Comparison of ENCODE assay signal across 1 cellular context in the genomic region with DNA sequence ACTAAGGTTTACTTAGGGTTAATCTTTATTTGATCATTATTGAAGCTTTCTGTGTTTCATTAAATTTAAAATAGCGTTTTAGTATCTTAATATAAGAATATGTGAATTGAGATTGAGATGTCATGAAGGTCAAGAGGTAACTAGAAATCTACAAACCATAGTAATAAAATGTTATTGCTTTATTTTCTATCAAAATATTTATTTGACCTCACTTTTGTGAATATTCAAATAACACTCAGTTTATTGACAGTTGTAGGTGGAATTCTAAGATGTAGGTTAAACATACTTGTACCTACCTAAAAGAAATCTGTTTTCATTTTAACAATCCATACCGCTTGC.
TF ChIP-seq lines count a peak whose summit lies in the region.

No MANE protein-coding gene starts in this region.

TF ChIP-seq in GM23338, 12 proteins besides CTCF, POLR2A, EP300 and RAD21 (continued from another document):
- TF ChIP-seq, protein P1, sequence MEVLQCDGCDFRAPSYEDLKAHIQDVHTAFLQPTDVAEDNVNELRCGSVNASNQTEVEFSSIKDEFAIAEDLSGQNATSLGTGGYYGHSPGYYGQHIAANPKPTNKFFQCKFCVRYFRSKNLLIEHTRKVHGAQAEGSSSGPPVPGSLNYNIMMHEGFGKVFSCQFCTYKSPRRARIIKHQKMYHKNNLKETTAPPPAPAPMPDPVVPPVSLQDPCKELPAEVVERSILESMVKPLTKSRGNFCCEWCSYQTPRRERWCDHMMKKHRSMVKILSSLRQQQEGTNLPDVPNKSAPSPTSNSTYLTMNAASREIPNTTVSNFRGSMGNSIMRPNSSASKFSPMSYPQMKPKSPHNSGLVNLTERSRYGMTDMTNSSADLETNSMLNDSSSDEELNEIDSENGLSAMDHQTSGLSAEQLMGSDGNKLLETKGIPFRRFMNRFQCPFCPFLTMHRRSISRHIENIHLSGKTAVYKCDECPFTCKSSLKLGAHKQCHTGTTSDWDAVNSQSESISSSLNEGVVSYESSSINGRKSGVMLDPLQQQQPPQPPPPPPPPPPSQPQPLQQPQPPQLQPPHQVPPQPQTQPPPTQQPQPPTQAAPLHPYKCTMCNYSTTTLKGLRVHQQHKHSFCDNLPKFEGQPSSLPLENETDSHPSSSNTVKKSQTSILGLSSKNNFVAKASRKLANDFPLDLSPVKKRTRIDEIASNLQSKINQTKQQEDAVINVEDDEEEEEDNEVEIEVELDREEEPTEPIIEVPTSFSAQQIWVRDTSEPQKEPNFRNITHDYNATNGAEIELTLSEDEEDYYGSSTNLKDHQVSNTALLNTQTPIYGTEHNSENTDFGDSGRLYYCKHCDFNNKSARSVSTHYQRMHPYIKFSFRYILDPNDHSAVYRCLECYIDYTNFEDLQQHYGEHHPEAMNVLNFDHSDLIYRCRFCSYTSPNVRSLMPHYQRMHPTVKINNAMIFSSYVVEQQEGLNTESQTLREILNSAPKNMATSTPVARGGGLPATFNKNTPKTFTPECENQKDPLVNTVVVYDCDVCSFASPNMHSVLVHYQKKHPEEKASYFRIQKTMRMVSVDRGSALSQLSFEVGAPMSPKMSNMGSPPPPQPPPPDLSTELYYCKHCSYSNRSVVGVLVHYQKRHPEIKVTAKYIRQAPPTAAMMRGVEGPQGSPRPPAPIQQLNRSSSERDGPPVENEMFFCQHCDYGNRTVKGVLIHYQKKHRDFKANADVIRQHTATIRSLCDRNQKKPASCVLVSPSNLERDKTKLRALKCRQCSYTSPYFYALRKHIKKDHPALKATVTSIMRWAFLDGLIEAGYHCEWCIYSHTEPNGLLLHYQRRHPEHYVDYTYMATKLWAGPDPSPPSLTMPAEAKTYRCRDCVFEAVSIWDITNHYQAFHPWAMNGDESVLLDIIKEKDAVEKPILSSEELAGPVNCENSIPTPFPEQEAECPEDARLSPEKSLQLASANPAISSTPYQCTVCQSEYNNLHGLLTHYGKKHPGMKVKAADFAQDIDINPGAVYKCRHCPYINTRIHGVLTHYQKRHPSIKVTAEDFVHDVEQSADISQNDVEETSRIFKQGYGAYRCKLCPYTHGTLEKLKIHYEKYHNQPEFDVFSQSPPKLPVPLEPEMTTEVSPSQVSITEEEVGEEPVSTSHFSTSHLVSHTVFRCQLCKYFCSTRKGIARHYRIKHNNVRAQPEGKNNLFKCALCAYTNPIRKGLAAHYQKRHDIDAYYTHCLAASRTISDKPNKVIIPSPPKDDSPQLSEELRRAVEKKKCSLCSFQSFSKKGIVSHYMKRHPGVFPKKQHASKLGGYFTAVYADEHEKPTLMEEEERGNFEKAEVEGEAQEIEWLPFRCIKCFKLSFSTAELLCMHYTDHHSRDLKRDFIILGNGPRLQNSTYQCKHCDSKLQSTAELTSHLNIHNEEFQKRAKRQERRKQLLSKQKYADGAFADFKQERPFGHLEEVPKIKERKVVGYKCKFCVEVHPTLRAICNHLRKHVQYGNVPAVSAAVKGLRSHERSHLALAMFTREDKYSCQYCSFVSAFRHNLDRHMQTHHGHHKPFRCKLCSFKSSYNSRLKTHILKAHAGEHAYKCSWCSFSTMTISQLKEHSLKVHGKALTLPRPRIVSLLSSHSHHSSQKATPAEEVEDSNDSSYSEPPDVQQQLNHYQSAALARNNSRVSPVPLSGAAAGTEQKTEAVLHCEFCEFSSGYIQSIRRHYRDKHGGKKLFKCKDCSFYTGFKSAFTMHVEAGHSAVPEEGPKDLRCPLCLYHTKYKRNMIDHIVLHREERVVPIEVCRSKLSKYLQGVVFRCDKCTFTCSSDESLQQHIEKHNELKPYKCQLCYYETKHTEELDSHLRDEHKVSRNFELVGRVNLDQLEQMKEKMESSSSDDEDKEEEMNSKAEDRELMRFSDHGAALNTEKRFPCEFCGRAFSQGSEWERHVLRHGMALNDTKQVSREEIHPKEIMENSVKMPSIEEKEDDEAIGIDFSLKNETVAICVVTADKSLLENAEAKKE (CRISPR knock-in tag; IDR thresholded peaks at IDR 0.05): no peak
- TF ChIP-seq NANOG (IDR thresholded peaks at IDR 0.05; ENCODE audit: borderline replicate concordance): no peak
- TF ChIP-seq EZH2phosphoT487 (IDR thresholded peaks at IDR 0.05; ENCODE audit: unreplicated experiment): no peak
